Comparison of ENCODE assay signal across 9 cellular contexts in the genomic region with DNA sequence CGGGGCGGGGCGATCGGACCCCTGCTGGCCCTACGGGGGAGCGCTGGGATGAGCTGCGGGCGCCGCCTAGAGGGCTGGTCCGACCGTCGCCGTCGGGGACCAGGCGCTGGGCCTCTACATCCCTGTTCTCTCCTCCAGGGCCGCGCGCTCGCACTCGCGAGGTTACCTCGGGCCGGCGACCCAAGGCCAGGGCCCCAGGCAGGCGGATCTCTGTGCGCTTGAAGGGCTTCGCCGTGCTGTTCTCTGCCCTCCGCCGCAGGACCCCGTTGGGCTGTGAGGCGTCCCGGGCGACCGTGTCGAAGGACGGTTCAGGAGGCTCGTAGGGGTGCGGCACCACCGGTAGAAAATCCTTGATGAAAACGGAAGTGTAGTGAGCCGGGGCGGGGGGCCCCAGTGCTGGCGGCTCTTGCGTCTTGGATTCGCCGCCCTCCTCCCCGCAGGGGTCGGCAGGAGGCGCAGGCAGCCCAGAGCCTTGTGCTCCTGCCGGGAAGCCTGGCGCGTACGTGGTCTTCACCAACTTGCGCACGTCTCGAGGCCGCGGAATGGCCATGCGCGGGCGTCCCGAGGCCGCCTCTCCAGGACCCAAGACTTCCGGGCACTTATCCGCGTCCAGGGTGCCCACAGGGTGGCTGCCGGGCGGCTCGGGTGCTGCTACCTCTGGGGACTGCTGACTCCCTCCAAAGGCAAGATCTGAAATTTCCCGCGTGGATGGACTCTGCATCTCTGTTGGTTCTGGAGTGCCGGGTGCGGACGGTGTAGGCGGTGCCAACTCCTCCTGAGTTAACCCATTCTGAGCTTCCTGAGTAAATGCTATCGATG. TPM values are rescaled to one million over a fixed set of nuclear protein-coding genes. Genes with fewer than 3 reads are reported as not detected.
A peak's percentile ranks its signal among the peaks of the same experiment; 100 is the strongest.
DNase-seq lines count a peak whose midpoint lies in the region; ATAC-seq and TF ChIP-seq lines count a peak whose summit lies in the region.
"Had no signal": no experiment of that assay in that cellular context is flagged by ENCODE, and none has a peak within 500 bp of the region (broad histone marks: within the 10 kb centered on the region; RNA-seq: fewer than 3 reads in every experiment).

No MANE protein-coding gene starts in this region.

- H3F3A ChIP-seq in PC-9 (ENCODE audit: insufficient read depth, low read depth), result peaks cover 26% of the 10 kb centered on the region; the same call in 1 of the 2 replicates

- peak overlapping the region; percentile 97 for H3K27ac Mint-ChIP-seq in activated T-helper 2 cell treated with anti-CD3 and anti-CD28 coated beads, Interferon-gamma antibody, Interleukin-2, Interleukin-4, amounts not matched to agents 10 μg/mL and 5 μg/mL and 100 μg/mL, durations not matched to agents 14 hours and 24 hours and 36 hours

- CTCF ChIA-PET in PC-9 (lab: Charles Lee), result no interaction called here

- POLR2A ChIA-PET in PC-9 (lab: Charles Lee; ENCODE audit: unreplicated experiment), result no interaction called here

- WGBS in gastroesophageal sphincter (ENCODE audit: low coverage in 1 of 2), 2 donors, result no CpG with 5 or more reads among the region's 77 CpGs

- H3K79me2 ChIP-seq in PC-9 (ENCODE audit: low read depth), result no peaks in the 10 kb centered on the region

- peaks cover 58% of the 10 kb centered on the region for H3K36me3 Mint-ChIP-seq in activated T-helper 2 cell treated with anti-CD3 and anti-CD28 coated beads, Interferon-gamma antibody, Interleukin-2, Interleukin-4, amounts not matched to agents 10 μg/mL and 5 μg/mL and 100 μg/mL, durations not matched to agents 14 hours and 24 hours and 36 hours (ENCODE audit: low read depth)

- H3K4me1 Mint-ChIP-seq in activated T-helper 2 cell treated with anti-CD3 and anti-CD28 coated beads, Interferon-gamma antibody, Interleukin-2, Interleukin-4, amounts not matched to agents 10 μg/mL and 5 μg/mL and 100 μg/mL, durations not matched to agents 14 hours and 24 hours and 36 hours (ENCODE audit: low read depth), result peaks cover 51% of the 10 kb centered on the region

- peak overlapping the region; percentile 61 for H3K4me2 ChIP-seq in PC-9

- H3K4me3 Mint-ChIP-seq in activated T-helper 2 cell treated with anti-CD3 and anti-CD28 coated beads, Interferon-gamma antibody, Interleukin-2, Interleukin-4, amounts not matched to agents 10 μg/mL and 5 μg/mL and 100 μg/mL, durations not matched to agents 14 hours and 24 hours and 36 hours (ENCODE audit: low read depth), result peak overlapping the region; percentile 96

- BruUV-seq in PC-9 (replicated peaks; lab: Mats Ljungman, UMichigan), result TSS peak; percentile 41

- H4K20me1 ChIP-seq in PC-9 (ENCODE audit: insufficient read depth), result no peaks in the 10 kb centered on the region

- no peaks in the 10 kb centered on the region for H3K36me3 ChIP-seq in PC-9 (ENCODE audit: low read depth)
- no peaks in the 10 kb centered on the region for H3K36me3 ChIP-seq in gastroesophageal sphincter

- TF ChIP-seq CTCF in AG09319 (IDR thresholded peaks at IDR 0.05; ENCODE audit: low read depth, low read length) (peak; percentile 62), PC-9 (conservative IDR thresholded peaks at IDR 0.05) (peak; percentile 40; the same call in 1 of the 2 replicates), gastroesophageal sphincter (IDR thresholded peaks at IDR 0.05) (peak in 3 of 4 experiments; percentile 22 to 54 (median 40)), retinal pigment epithelial cell (conservative IDR thresholded peaks at IDR 0.05; ENCODE audit: low read depth, low read length) (peak; percentile 62)

- H3K9me2 ChIP-seq in PC-9 (ENCODE audit: insufficient read depth), result no peaks in the 10 kb centered on the region

- H3K4me1 ChIP-seq in PC-9 (replicated peaks; ENCODE audit: insufficient read depth) (peaks cover 36% of the 10 kb centered on the region), gastroesophageal sphincter (peaks cover 0 to 63% (median 34%) of the 10 kb centered on the region in 3 donors)

- TF ChIP-seq POLR2A in gastroesophageal sphincter (IDR thresholded peaks at IDR 0.05), result no peak

- H3K27me3 ChIP-seq in PC-9 (ENCODE audit: insufficient read depth, low read depth) (no peaks in the 10 kb centered on the region), gastroesophageal sphincter (peaks cover 35% of the 10 kb centered on the region)

- peak overlapping the region; percentile 69 for H2AFZ ChIP-seq in PC-9

- H3K4me3 ChIP-seq in PC-9 (peak overlapping the region; percentile 52; the same call in 1 of the 2 replicates), gastroesophageal sphincter (peak overlapping the region; percentile 49 to 63), retinal pigment epithelial cell (ENCODE audit: low read length) (peak overlapping the region; percentile 37)

- DNase-seq in AG09319 (ENCODE audit: extremely low read depth, low read depth), result no peak
- peak in 1 of 2 experiments; percentile 52 for DNase-seq in PC-9
- DNase-seq in activated T-helper 2 cell treated with anti-CD3 and anti-CD28 coated beads, Interferon-gamma antibody, Interleukin-2, Interleukin-4, amounts not matched to agents 10 μg/mL and 5 μg/mL and 100 μg/mL, durations not matched to agents 14 hours and 24 hours and 36 hours (ENCODE audit: low spot score), result peak; percentile 84
- DNase-seq in retinal pigment epithelial cell (ENCODE audit: low read depth), result no peak
- no peak for DNase-seq in NCI-H1105 (lab: John Stamatoyannopoulos, UW)

- H3K9me3 Mint-ChIP-seq in activated T-helper 2 cell treated with anti-CD3 and anti-CD28 coated beads, Interferon-gamma antibody, Interleukin-2, Interleukin-4, amounts not matched to agents 10 μg/mL and 5 μg/mL and 100 μg/mL, durations not matched to agents 14 hours and 24 hours and 36 hours, result no peaks in the 10 kb centered on the region

- H3K9me3 ChIP-seq in PC-9 (ENCODE audit: insufficient read depth, low read depth) (no peaks in the 10 kb centered on the region), gastroesophageal sphincter (no peaks in the 10 kb centered on the region)

- no peaks in the 10 kb centered on the region for H3K27me3 Mint-ChIP-seq in activated T-helper 2 cell treated with anti-CD3 and anti-CD28 coated beads, Interferon-gamma antibody, Interleukin-2, Interleukin-4, amounts not matched to agents 10 μg/mL and 5 μg/mL and 100 μg/mL, durations not matched to agents 14 hours and 24 hours and 36 hours (ENCODE audit: low read depth)

- TF ChIP-seq EP300 in gastroesophageal sphincter (IDR thresholded peaks at IDR 0.05), result no peak

- intact Hi-C loops in PC-9 (cut with micrococcal nuclease; ENCODE audit: unreplicated experiment), result loop anchor here (5.0 kb wide), 1 partner anchor 51 kb away; the partner anchor contains the start of gene PAIP2
- intact Hi-C loops in activated T-helper 2 cell treated with anti-CD3 and anti-CD28 coated beads, Interferon-gamma antibody, Interleukin-2, Interleukin-4, amounts not matched to agents 10 μg/mL and 5 μg/mL and 100 μg/mL, durations not matched to agents 14 hours and 24 hours and 36 hours (cut with micrococcal nuclease), result loop anchor here (1.0 to 5.0 kb wide), 4 partner anchors 11 to 816 kb away; partner anchors contain the start of genes DNAJC18, HSPA9 and SPATA24

- peak; percentile 48 for ATAC-seq in GM18868 (IDR thresholded peaks at IDR 0.05; ENCODE audit: unreplicated experiment)
- peak; percentile 45 for ATAC-seq in HG03097 (IDR thresholded peaks at IDR 0.05; ENCODE audit: low FRiP score, unreplicated experiment)
- peak; percentile 23 for ATAC-seq in gastroesophageal sphincter

- H3K27ac ChIP-seq in PC-9 (no peak overlapping the region), gastroesophageal sphincter (peak overlapping the region in 2 of 4 donors; percentile 5 to 26)

RNA-seq across cellular contexts. Expression of gene PROB1, which starts 2.0 kb away (rescaled TPM):
- 2.6 and 2.9 TPM in 2 replicates for total RNA-seq in PC-9 (2021)
- 7.7 and 8.3 TPM in 2 replicates for total RNA-seq in activated T-helper 2 cell treated with anti-CD3 and anti-CD28 coated beads, Interferon-gamma antibody, Interleukin-2, Interleukin-4, amounts not matched to agents 10 μg/mL and 5 μg/mL and 100 μg/mL, durations not matched to agents 14 hours and 24 hours and 36 hours
- 1 to 10 TPM; 1.2 to 9.1 (median 4.1) TPM for total RNA-seq in gastroesophageal sphincter

RNA-seq across cellular contexts. Expression of gene MZB1, which starts 3.2 kb away (rescaled TPM):
- total RNA-seq in PC-9 (2021) (0.50 and 0.52 TPM in 2 replicates), gastroesophageal sphincter (under 1 TPM in 1 of 4 donors, not detected in 3; 0.74 TPM)
- 48.3 and 53.6 TPM in 2 replicates for total RNA-seq in activated T-helper 2 cell treated with anti-CD3 and anti-CD28 coated beads, Interferon-gamma antibody, Interleukin-2, Interleukin-4, amounts not matched to agents 10 μg/mL and 5 μg/mL and 100 μg/mL, durations not matched to agents 14 hours and 24 hours and 36 hours
- total RNA-seq: HT1080 had no signal

RNA-seq across cellular contexts. Expression of gene SLC23A1, which starts 9.8 kb away (rescaled TPM):
- 1.9 TPM in 2 replicates for total RNA-seq in PC-9 (2021)
- 2.1 and 4.2 TPM in 2 replicates for total RNA-seq in activated T-helper 2 cell treated with anti-CD3 and anti-CD28 coated beads, Interferon-gamma antibody, Interleukin-2, Interleukin-4, amounts not matched to agents 10 μg/mL and 5 μg/mL and 100 μg/mL, durations not matched to agents 14 hours and 24 hours and 36 hours
- not detected for total RNA-seq in gastroesophageal sphincter
- total RNA-seq: HT1080 had no signal

RNA-seq across cellular contexts. Expression of gene SPATA24, which starts 11.0 kb away (rescaled TPM):
- 6.5 and 9.6 TPM in 2 replicates for total RNA-seq in PC-9 (2021)
- total RNA-seq in activated T-helper 2 cell treated with anti-CD3 and anti-CD28 coated beads, Interferon-gamma antibody, Interleukin-2, Interleukin-4, amounts not matched to agents 10 μg/mL and 5 μg/mL and 100 μg/mL, durations not matched to agents 14 hours and 24 hours and 36 hours, result 4.7 and 4.8 TPM in 2 replicates
- total RNA-seq in gastroesophageal sphincter, result 10 to 100 TPM in 2 of 4 donors, 1 to 10 TPM in 2; 1.5 to 13.5 (median 6.3) TPM

RNA-seq across cellular contexts. Expression of gene DNAJC18, which starts 46.4 kb away (rescaled TPM):
- total RNA-seq in PC-9 (2021), result 8.9 and 9.3 TPM in 2 replicates
- total RNA-seq in activated T-helper 2 cell treated with anti-CD3 and anti-CD28 coated beads, Interferon-gamma antibody, Interleukin-2, Interleukin-4, amounts not matched to agents 10 μg/mL and 5 μg/mL and 100 μg/mL, durations not matched to agents 14 hours and 24 hours and 36 hours, result 29.8 and 35.8 TPM in 2 replicates
- 10 to 100 TPM in 3 of 4 donors, 1 to 10 TPM in 1; 7.6 to 27.7 (median 14.5) TPM for total RNA-seq in gastroesophageal sphincter

Comparison
In these comparisons a context has a peak if more than half of its experiments do, and no peak if none do; other contexts are left out.
1. RNA of gene MZB1, which starts 3.2 kb away (total RNA-seq): 48.3 to 53.6 TPM in activated T-helper 2 cell treated with anti-CD3 and anti-CD28 coated beads, Interferon-gamma antibody, Interleukin-2, Interleukin-4, amounts not matched to agents 10 μg/mL and 5 μg/mL and 100 μg/mL, durations not matched to agents 14 hours and 24 hours and 36 hours; 0.50 to 0.52 TPM in PC-9 and 0.74 TPM in gastroesophageal sphincter; every median in the first group is over 10 times any median in the second.
2. Peak in every context shown above with its lines, with median percentiles within 50 percentile points of each other: CTCF ChIP-seq, ATAC-seq and H3K4me3 ChIP-seq.